1 cellular context compared by ENCODE assay signal in genomic region chr12:51850081-51850932, GRCh38.
TF ChIP-seq lines count a peak whose summit lies in the region.

No MANE protein-coding gene starts in this region.

TF ChIP-seq in HepG2, 621 proteins besides CTCF, POLR2A, EP300 and RAD21:
- TF ChIP-seq NBN (conservative IDR thresholded peaks at IDR 0.05): no peak
- no peak for TF ChIP-seq PITX1 (CRISPR knock-in tag; IDR thresholded peaks at IDR 0.05)
- TF ChIP-seq MLXIP (CRISPR knock-in tag; IDR thresholded peaks at IDR 0.05; ENCODE audit: borderline replicate concordance): no peak
- no peak for TF ChIP-seq SRSF4 (IDR thresholded peaks at IDR 0.05; ENCODE audit: low read depth, low read length, poor library complexity, severe bottlenecking)
- no peak for TF ChIP-seq ZMAT3 (CRISPR knock-in tag; conservative IDR thresholded peaks at IDR 0.05)
- TF ChIP-seq ZNF879 (CRISPR knock-in tag; IDR thresholded peaks at IDR 0.05): no peak
- no peak for TF ChIP-seq TMF1 (CRISPR knock-in tag; IDR thresholded peaks at IDR 0.05; ENCODE audit: low read depth)
- no peak for TF ChIP-seq ZNF280D (CRISPR knock-in tag; IDR thresholded peaks at IDR 0.05)
- no peak for TF ChIP-seq CREB3 (CRISPR knock-in tag; IDR thresholded peaks at IDR 0.05)
- no peak for TF ChIP-seq CBX5 (CRISPR knock-in tag; IDR thresholded peaks at IDR 0.05; ENCODE audit: borderline replicate concordance)
- no peak for TF ChIP-seq ZNF710 (CRISPR knock-in tag; IDR thresholded peaks at IDR 0.05; ENCODE audit: borderline replicate concordance)
- TF ChIP-seq ZNF354B (CRISPR knock-in tag; IDR thresholded peaks at IDR 0.05): no peak
- TF ChIP-seq ZFP90 (CRISPR knock-in tag; IDR thresholded peaks at IDR 0.05; ENCODE audit: borderline replicate concordance): no peak
- no peak for TF ChIP-seq BRD4 (CRISPR knock-in tag; IDR thresholded peaks at IDR 0.05)
